29 cellular contexts compared by ENCODE assay signal in the genomic region with DNA sequence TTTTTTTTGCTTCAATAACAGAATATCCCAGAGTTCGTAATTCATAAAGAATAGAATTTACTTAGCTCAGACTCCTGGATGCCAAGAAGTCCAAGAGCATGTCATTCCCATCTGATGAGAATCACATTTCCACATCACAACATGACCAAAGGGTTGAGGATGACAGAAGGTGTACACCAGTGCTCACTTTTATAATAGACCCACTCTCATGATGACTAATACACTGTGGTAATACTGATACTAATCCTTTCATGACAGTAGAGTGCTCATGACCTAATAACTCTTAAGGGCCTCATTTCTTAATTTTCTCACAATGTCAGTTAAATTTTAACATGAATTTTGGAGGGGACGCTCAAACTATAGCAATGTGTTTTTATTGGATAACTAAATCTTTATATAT.
"Had no signal": no experiment of that assay in that cellular context is flagged by ENCODE, and none has a peak within 500 bp of the region (broad histone marks: within the 10 kb centered on the region; RNA-seq: fewer than 3 reads in every experiment).

No MANE protein-coding gene starts in this region.

- H3K4me3 ChIP-seq: gastrocnemius medialis, hepatocyte, neural progenitor cell, right atrium auricular region, spleen, suprapubic skin, tibial artery, upper lobe of right lung had no signal

- H3K4me3 Mint-ChIP-seq: activated CD4-positive, alpha-beta memory T cell treated with anti-CD3 and anti-CD28 coated beads, Interleukin-2, amount 10 ng/mL, durations not matched to agents 7 days and 5 days; activated CD4-positive, alpha-beta T cell treated with anti-CD3 and anti-CD28 coated beads, Interleukin-2, amount 10 ng/mL, durations not matched to agents 7 days and 5 days; activated naive CD8-positive, alpha-beta T cell; activated T-cell treated with anti-CD3 and anti-CD28 coated beads, Interleukin-2, amount 50 U/mL, for 4 hours; brain; dendritic cell treated with granulocyte-macrophage colony-stimulating factor and Interleukin-4, amounts not matched to agents 40 ng/mL and 50 ng/mL, for 4 days; memory B cell; naive thymus-derived CD8-positive, alpha-beta T cell; neural progenitor cell; T-helper 2 cell treated with Interferon-gamma antibody and Interleukin-4, amounts not matched to agents 5 μg/mL and 100 μg/mL, for 36 hours had no signal

- FAIRE-seq: keratinocyte had no signal

- H3K9me3 ChIP-seq: gastrocnemius medialis, upper lobe of right lung had no signal

- H3K27ac Mint-ChIP-seq: activated CD4-positive, alpha-beta memory T cell treated with anti-CD3 and anti-CD28 coated beads, Interleukin-2, amount 10 ng/mL, durations not matched to agents 7 days and 5 days; activated CD4-positive, alpha-beta T cell treated with anti-CD3 and anti-CD28 coated beads, Interleukin-2, amount 10 ng/mL, durations not matched to agents 7 days and 5 days; activated naive CD8-positive, alpha-beta T cell; activated T-helper 2 cell treated with anti-CD3 and anti-CD28 coated beads, Interferon-gamma antibody, Interleukin-2, Interleukin-4, amounts not matched to agents 10 μg/mL and 5 μg/mL and 100 μg/mL, durations not matched to agents 14 hours and 24 hours and 36 hours; brain; dendritic cell treated with granulocyte-macrophage colony-stimulating factor and Interleukin-4, amounts not matched to agents 40 ng/mL and 50 ng/mL, for 4 days; memory B cell; naive thymus-derived CD8-positive, alpha-beta T cell; neural progenitor cell; T-helper 2 cell treated with Interferon-gamma antibody and Interleukin-4, amounts not matched to agents 5 μg/mL and 100 μg/mL, for 36 hours had no signal

- H3K4me1 ChIP-seq: gastrocnemius medialis, neural progenitor cell, right atrium auricular region, suprapubic skin, tibial artery, upper lobe of right lung had no signal

- H3K36me3 ChIP-seq: gastrocnemius medialis, neural progenitor cell, right atrium auricular region, spleen, suprapubic skin, tibial artery, upper lobe of right lung had no signal

- H3K27ac ChIP-seq: epithelial cell of prostate, gastrocnemius medialis, hepatocyte, neural progenitor cell, right atrium auricular region, spleen, suprapubic skin, tibial artery, upper lobe of right lung had no signal

- H3K9ac ChIP-seq: neural progenitor cell had no signal

- H3K4me1 Mint-ChIP-seq: activated CD4-positive, alpha-beta memory T cell treated with anti-CD3 and anti-CD28 coated beads, Interleukin-2, amount 10 ng/mL, durations not matched to agents 7 days and 5 days; activated CD4-positive, alpha-beta T cell treated with anti-CD3 and anti-CD28 coated beads, Interleukin-2, amount 10 ng/mL, durations not matched to agents 7 days and 5 days; brain; memory B cell; neural progenitor cell had no signal

- DNase-seq: activated CD4-positive, alpha-beta memory T cell treated with anti-CD3 and anti-CD28 coated beads, Interleukin-2, amount 10 ng/mL, durations not matched to agents 7 days and 5 days; activated CD4-positive, alpha-beta T cell treated with anti-CD3 and anti-CD28 coated beads, Interleukin-2, amount 10 ng/mL, durations not matched to agents 7 days and 5 days; activated CD4-positive, CD25-positive, alpha-beta regulatory T cell; activated CD8-positive, alpha-beta memory T cell treated with anti-CD3 and anti-CD28 coated beads, Interleukin-2, amount 50 U/mL, for 48 hours; activated T-cell treated with anti-CD3 and anti-CD28 coated beads, Interleukin-2, amount 50 U/mL, for 4 hours; aorta; caudate nucleus; gastrocnemius medialis; left colon; midbrain; naive thymus-derived CD8-positive, alpha-beta T cell; occipital lobe; spleen; stimulated activated CD4-positive, alpha-beta T cell treated with anti-CD3 and anti-CD28 coated beads, Interleukin-2, amount 100 ng/mL, for 48 hours; T-helper 1 cell; tibial artery; upper lobe of right lung had no signal

- ATAC-seq: activated T-cell treated with anti-CD3 and anti-CD28 coated beads, Interleukin-2, amount 50 U/mL, for 4 hours; gastrocnemius medialis; left colon; naive thymus-derived CD8-positive, alpha-beta T cell; upper lobe of right lung had no signal

- H3K27me3 Mint-ChIP-seq: activated CD4-positive, alpha-beta memory T cell treated with anti-CD3 and anti-CD28 coated beads, Interleukin-2, amount 10 ng/mL, durations not matched to agents 7 days and 5 days; activated CD4-positive, alpha-beta T cell treated with anti-CD3 and anti-CD28 coated beads, Interleukin-2, amount 10 ng/mL, durations not matched to agents 7 days and 5 days; activated naive CD8-positive, alpha-beta T cell; brain; dendritic cell treated with granulocyte-macrophage colony-stimulating factor and Interleukin-4, amounts not matched to agents 40 ng/mL and 50 ng/mL, for 4 days; memory B cell had no signal

- H3K27me3 ChIP-seq: gastrocnemius medialis, hepatocyte, neural progenitor cell, right atrium auricular region, spleen, suprapubic skin, tibial artery, upper lobe of right lung had no signal
